29 cellular contexts compared by ENCODE assay signal in genomic region chr2:241182531-241183133, GRCh38.
"Had no signal": no experiment of that assay in that cellular context is flagged by ENCODE, and none has a peak within 500 bp of the region (broad histone marks: within the 10 kb centered on the region; RNA-seq: fewer than 3 reads in every experiment).

No MANE protein-coding gene starts in this region.

- DNase-seq: activated B cell treated with CpG ODN at 0.5 μM for 24 hours; activated CD4-positive, alpha-beta T cell treated with anti-CD3 and anti-CD28 coated beads for 48 hours; activated CD4-positive, alpha-beta T cell treated with anti-CD3 and anti-CD28 coated beads, Interleukin-2, amount 50 U/mL, for 1 hour; activated CD4-positive, alpha-beta T cell treated with anti-CD3 and anti-CD28 coated beads, Interleukin-2, amount 50 U/mL, for 48 hours; activated CD8-positive, alpha-beta memory T cell treated with anti-CD3 and anti-CD28 coated beads for 24 hours; activated CD8-positive, alpha-beta T cell treated with anti-CD3 and anti-CD28 coated beads for 36 hours; activated effector memory CD4-positive, alpha-beta T cell treated with Interleukin-2 at 50 U/mL for 16 hours; activated gamma-delta T cell treated with Interleukin-2 at 50 U/mL for 16 hours; activated naive CD4-positive, alpha-beta T cell treated with anti-CD3 and anti-CD28 coated beads, Interleukin-2, amount 50 U/mL, for 16 hours; activated naive CD4-positive, alpha-beta T cell treated with Interleukin-2 at 50 U/mL for 16 hours; activated T-cell treated with anti-CD3 and anti-CD28 coated beads, Interleukin-2, amount 50 U/mL, for 4 hours; amniotic stem cell; brain microvascular endothelial cell; caudate nucleus; cortex of kidney; dermis blood vessel endothelial cell; effector CD4-positive, alpha-beta T cell; effector memory CD8-positive, alpha-beta T cell; erythroblast; foreskin keratinocyte; gastrocnemius medialis; glutamatergic neuron; heart left ventricle; T-helper 17 cell; T1000; WERI-Rb-1 had no signal

- H3K27me3 ChIP-seq: brain microvascular endothelial cell, gastrocnemius medialis, heart left ventricle had no signal

- H3K27ac ChIP-seq: brain microvascular endothelial cell, esophagus muscularis mucosa, foreskin keratinocyte, gastrocnemius medialis, heart left ventricle, WERI-Rb-1 had no signal

- H3K9me3 ChIP-seq: esophagus muscularis mucosa, gastrocnemius medialis, heart left ventricle had no signal

- H3K4me3 ChIP-seq: esophagus muscularis mucosa, gastrocnemius medialis, heart left ventricle had no signal

- H3K4me1 ChIP-seq: foreskin keratinocyte, gastrocnemius medialis had no signal

- ATAC-seq: activated CD4-positive, CD25-positive, alpha-beta regulatory T cell treated with anti-CD3 and anti-CD28 coated beads, Interleukin-2, amount 50 U/mL, for 24 hours; activated CD8-positive, alpha-beta T cell treated with anti-CD3 and anti-CD28 coated beads for 36 hours; activated T-cell treated with anti-CD3 and anti-CD28 coated beads, Interleukin-2, amount 50 U/mL, for 4 hours; activated T-helper 17 cell treated with anti-CD3 and anti-CD28 coated beads, Interleukin-2, amount 50 U/mL, for 72 hours; effector memory CD8-positive, alpha-beta T cell; foreskin keratinocyte; gastrocnemius medialis; heart left ventricle; T-helper 17 cell had no signal
